ENCODE assay signal across 15 cellular contexts in the genomic region with DNA sequence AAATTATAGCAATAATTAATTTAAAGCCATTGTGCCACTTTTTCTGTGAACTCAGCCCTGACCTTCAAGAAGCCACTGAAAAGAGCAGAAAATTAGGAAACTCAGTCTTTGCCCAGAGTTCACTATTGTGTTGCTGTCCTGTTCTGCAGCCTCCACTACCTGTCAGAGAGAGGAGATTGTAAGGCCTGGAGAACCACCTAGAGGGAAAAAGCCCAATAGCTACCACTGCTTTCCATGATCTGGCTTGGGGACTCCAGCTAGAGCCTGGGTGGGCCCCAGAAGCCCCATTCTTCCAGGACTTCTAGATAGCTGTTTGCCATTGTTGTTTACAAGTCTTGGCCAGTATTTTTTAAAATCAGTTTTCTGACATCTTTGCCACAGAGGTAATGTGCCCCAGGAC.
A peak's percentile ranks its signal among the peaks of the same experiment; 100 is the strongest.
DNase-seq lines count a peak whose midpoint lies in the region; ATAC-seq and TF ChIP-seq lines count a peak whose summit lies in the region.
"Had no signal": no experiment of that assay in that cellular context is flagged by ENCODE, and none has a peak within 500 bp of the region (broad histone marks: within the 10 kb centered on the region; RNA-seq: fewer than 3 reads in every experiment).

No MANE protein-coding gene starts in this region.

- H3K4me1 Mint-ChIP-seq in endothelial cell (ENCODE audit: unreplicated experiment) = peaks cover 14% of the 10 kb centered on the region

- ATAC-seq in right cardiac atrium (no peak), upper lobe of right lung (peak; percentile 37), HG02981 (IDR thresholded peaks at IDR 0.05; ENCODE audit: unreplicated experiment) (no peak)

- H3K9me3 ChIP-seq in left ventricle myocardium inferior (replicated peaks) = peaks cover 17% of the 10 kb centered on the region
- H3K9me3 ChIP-seq in right cardiac atrium (ENCODE audit: control insufficient read depth, low read length) = no peaks in the 10 kb centered on the region
- no peaks in the 10 kb centered on the region for H3K9me3 ChIP-seq in upper lobe of right lung
- H3K9me3 ChIP-seq: esophagus squamous epithelium had no signal

- peak; percentile 19 for TF ChIP-seq CTCF in left ventricle myocardium inferior (IDR thresholded peaks at IDR 0.05; ENCODE audit: borderline replicate concordance)
- no peak for TF ChIP-seq CTCF in NB4 (IDR thresholded peaks at IDR 0.05; ENCODE audit: low read depth, low read length)
- TF ChIP-seq CTCF in endothelial cell (IDR thresholded peaks at IDR 0.05; ENCODE audit: unreplicated experiment) = no peak
- TF ChIP-seq CTCF in upper lobe of right lung (IDR thresholded peaks at IDR 0.05) = no peak

- H3K27ac Mint-ChIP-seq in endothelial cell (ENCODE audit: unreplicated experiment) = no peak overlapping the region

- no peak overlapping the region for H3K4me3 Mint-ChIP-seq in endothelial cell (ENCODE audit: unreplicated experiment)

- no peaks in the 10 kb centered on the region for H3K36me3 ChIP-seq in left ventricle myocardium inferior
- H3K36me3 ChIP-seq in upper lobe of right lung = no peaks in the 10 kb centered on the region
- H3K36me3 ChIP-seq: esophagus squamous epithelium had no signal

- TF ChIP-seq POLR2A in NB4 (IDR thresholded peaks at IDR 0.05; ENCODE audit: extremely low read depth, insufficient read length) = no peak

- intact Hi-C loops in left ventricle myocardium inferior (cut with micrococcal nuclease) = no loop called here
- intact Hi-C loops in right cardiac atrium (cut with DNase I) = loop anchor here in 1 of 4 donors (10.0 kb wide), 1 partner anchor 53 kb away; no protein-coding TSS in a partner anchor
- intact Hi-C loops in upper lobe of right lung (cut with DNase I) = no loop called here

- no peaks in the 10 kb centered on the region for H3K27me3 Mint-ChIP-seq in endothelial cell (ENCODE audit: unreplicated experiment)

- H3K4me1 ChIP-seq in left ventricle myocardium inferior (peaks cover 36% of the 10 kb centered on the region), right cardiac atrium (ENCODE audit: control insufficient read depth, insufficient read depth, low read length) (peaks cover 2% of the 10 kb centered on the region), upper lobe of right lung (peaks cover 4% of the 10 kb centered on the region)
- H3K4me1 ChIP-seq: parathyroid adenoma had no signal

- no peaks in the 10 kb centered on the region for H3K9me3 Mint-ChIP-seq in endothelial cell (ENCODE audit: unreplicated experiment)

- H3K27me3 ChIP-seq in left ventricle myocardium inferior (ENCODE audit: low read depth) (no peaks in the 10 kb centered on the region), right cardiac atrium (ENCODE audit: control insufficient read depth, insufficient read depth) (no peaks in the 10 kb centered on the region), upper lobe of right lung (no peaks in the 10 kb centered on the region)
- H3K27me3 ChIP-seq: esophagus squamous epithelium had no signal

- H3K4me3 ChIP-seq in left ventricle myocardium inferior (no peak overlapping the region), right cardiac atrium (ENCODE audit: low read length) (no peak overlapping the region), NB4 (ENCODE audit: low read depth, low read length) (no peak overlapping the region), upper lobe of right lung (no peak overlapping the region)
- H3K4me3 ChIP-seq: esophagus squamous epithelium had no signal

- DNase-seq in left ventricle myocardium inferior (no peak), right cardiac atrium (no peak), NB4 (ENCODE audit: low read depth) (peak; percentile 14), endothelial cell (ENCODE audit: low spot score) (peak; percentile 14), upper lobe of right lung (no peak), NCI-H2196 (lab: John Stamatoyannopoulos, UW; ENCODE audit: unreplicated experiment) (no peak), SKM-1 treated with dmso at 0.1 percent for 144 hours (lab: John Stamatoyannopoulos, UW; ENCODE audit: unreplicated experiment) (no peak)
- DNase-seq: activated gamma-delta T cell treated with Interleukin-2 at 50 U/mL for 16 hours, aorta, esophagus squamous epithelium, GDM1, NCI-H187 treated with DMSO at 0.1 percent for 48 hours, T-helper 1 cell had no signal

- H3K36me3 Mint-ChIP-seq in endothelial cell (ENCODE audit: low read depth, unreplicated experiment) = no peaks in the 10 kb centered on the region

- H3K27ac ChIP-seq in left ventricle myocardium inferior (replicated peaks) = no peak overlapping the region
- no peak overlapping the region for H3K27ac ChIP-seq in right cardiac atrium (ENCODE audit: low read length)
- no peak overlapping the region for H3K27ac ChIP-seq in upper lobe of right lung
- H3K27ac ChIP-seq: esophagus squamous epithelium, parathyroid adenoma had no signal

Comparison
In these comparisons a context has a peak if more than half of its experiments do, and no peak if none do; other contexts are left out.
1. DNase-seq: peak in NB4 (single experiment) and endothelial cell (single experiment); none in left ventricle myocardium inferior (single experiment), right cardiac atrium (0 of 3), upper lobe of right lung (single experiment), NCI-H2196 (single experiment) and SKM-1 treated with dmso at 0.1 percent for 144 hours (single experiment).